ENCODE assay signal across 1 cellular context in the genomic region with DNA sequence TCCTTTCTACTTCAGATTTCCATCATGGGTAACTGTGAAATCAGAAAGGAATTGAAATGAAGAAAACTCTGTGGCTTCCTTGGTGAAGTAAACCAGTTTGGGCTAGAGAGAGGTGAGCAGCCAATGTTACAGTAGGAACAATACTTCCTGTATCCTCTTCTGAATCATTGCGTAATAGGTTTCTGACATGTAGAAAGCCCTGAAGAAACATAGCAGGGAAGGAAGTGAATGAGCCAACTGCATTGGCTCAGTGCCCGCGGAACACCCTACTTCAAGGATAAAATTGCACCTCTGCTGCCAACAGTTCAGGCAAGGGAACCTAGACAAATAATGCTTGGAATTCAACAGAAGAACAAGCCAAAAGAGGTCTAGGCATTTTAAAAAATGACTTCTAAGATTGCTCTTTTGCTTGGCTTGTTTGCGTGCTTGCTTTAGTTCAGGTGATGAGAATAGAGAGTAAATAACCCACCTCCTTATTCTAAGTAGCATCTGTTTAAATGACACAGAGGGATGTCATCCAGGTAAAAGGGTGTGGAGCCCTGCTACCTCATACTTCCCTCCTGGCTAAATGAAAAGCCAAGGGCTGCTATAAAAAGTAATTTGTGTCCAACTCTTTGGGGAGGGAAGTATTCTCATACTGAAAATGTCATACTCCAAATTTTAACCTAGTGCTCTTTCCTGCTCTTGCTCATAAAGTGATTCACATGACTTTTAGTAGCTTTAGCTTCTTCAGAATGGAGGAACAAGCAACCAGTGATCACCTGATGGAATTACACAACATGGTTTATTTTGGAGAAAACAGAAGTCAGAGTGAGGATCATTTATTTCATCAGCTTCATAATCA.
TF ChIP-seq lines count a peak whose summit lies in the region.

No MANE protein-coding gene starts in this region.

TF ChIP-seq in HepG2, 621 proteins besides CTCF, POLR2A, EP300 and RAD21 (continued from another document and continues in another):
- TF ChIP-seq, protein P1, sequence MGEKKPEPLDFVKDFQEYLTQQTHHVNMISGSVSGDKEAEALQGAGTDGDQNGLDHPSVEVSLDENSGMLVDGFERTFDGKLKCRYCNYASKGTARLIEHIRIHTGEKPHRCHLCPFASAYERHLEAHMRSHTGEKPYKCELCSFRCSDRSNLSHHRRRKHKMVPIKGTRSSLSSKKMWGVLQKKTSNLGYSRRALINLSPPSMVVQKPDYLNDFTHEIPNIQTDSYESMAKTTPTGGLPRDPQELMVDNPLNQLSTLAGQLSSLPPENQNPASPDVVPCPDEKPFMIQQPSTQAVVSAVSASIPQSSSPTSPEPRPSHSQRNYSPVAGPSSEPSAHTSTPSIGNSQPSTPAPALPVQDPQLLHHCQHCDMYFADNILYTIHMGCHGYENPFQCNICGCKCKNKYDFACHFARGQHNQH (CRISPR knock-in tag; IDR thresholded peaks at IDR 0.05), result peak; percentile 49; the same call in 1 of the 2 replicates
- peak; percentile 23; the same call in 1 of the 2 replicates for TF ChIP-seq SALL1 (CRISPR knock-in tag; IDR thresholded peaks at IDR 0.05)
- peak; percentile 50 for TF ChIP-seq KAT8 (CRISPR knock-in tag; IDR thresholded peaks at IDR 0.05)
- peak; percentile 39; the same call in 1 of the 2 replicates for TF ChIP-seq SIX4 (CRISPR knock-in tag; IDR thresholded peaks at IDR 0.05)
- peak; percentile 59 for TF ChIP-seq NR2F6 (IDR thresholded peaks at IDR 0.05)
- no peak; the same call in 1 of the 2 replicates for TF ChIP-seq NR2F6 (CRISPR knock-in tag; IDR thresholded peaks at IDR 0.05)
- TF ChIP-seq SOX13 (IDR thresholded peaks at IDR 0.05), result no peak
- peak in 1 of 2 experiments; percentile 80; a peak in 2 of 4 replicates for TF ChIP-seq SOX13 (CRISPR knock-in tag; conservative IDR thresholded peaks at IDR 0.05 in 1 of 2, IDR thresholded peaks at IDR 0.05 in 1 of 2)
- peak; percentile 22; the same call in 1 of the 2 replicates for TF ChIP-seq GATAD1 (CRISPR knock-in tag; IDR thresholded peaks at IDR 0.05)
- TF ChIP-seq ZNF143 (CRISPR knock-in tag; IDR thresholded peaks at IDR 0.05), result no peak
- TF ChIP-seq, protein P2, sequence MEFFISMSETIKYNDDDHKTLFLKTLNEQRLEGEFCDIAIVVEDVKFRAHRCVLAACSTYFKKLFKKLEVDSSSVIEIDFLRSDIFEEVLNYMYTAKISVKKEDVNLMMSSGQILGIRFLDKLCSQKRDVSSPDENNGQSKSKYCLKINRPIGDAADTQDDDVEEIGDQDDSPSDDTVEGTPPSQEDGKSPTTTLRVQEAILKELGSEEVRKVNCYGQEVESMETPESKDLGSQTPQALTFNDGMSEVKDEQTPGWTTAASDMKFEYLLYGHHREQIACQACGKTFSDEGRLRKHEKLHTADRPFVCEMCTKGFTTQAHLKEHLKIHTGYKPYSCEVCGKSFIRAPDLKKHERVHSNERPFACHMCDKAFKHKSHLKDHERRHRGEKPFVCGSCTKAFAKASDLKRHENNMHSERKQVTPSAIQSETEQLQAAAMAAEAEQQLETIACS (CRISPR knock-in tag; IDR thresholded peaks at IDR 0.05), result no peak
- peak; percentile 56 for TF ChIP-seq SAP130 (CRISPR knock-in tag; IDR thresholded peaks at IDR 0.05; ENCODE audit: low read depth)
- TF ChIP-seq, protein P3, sequence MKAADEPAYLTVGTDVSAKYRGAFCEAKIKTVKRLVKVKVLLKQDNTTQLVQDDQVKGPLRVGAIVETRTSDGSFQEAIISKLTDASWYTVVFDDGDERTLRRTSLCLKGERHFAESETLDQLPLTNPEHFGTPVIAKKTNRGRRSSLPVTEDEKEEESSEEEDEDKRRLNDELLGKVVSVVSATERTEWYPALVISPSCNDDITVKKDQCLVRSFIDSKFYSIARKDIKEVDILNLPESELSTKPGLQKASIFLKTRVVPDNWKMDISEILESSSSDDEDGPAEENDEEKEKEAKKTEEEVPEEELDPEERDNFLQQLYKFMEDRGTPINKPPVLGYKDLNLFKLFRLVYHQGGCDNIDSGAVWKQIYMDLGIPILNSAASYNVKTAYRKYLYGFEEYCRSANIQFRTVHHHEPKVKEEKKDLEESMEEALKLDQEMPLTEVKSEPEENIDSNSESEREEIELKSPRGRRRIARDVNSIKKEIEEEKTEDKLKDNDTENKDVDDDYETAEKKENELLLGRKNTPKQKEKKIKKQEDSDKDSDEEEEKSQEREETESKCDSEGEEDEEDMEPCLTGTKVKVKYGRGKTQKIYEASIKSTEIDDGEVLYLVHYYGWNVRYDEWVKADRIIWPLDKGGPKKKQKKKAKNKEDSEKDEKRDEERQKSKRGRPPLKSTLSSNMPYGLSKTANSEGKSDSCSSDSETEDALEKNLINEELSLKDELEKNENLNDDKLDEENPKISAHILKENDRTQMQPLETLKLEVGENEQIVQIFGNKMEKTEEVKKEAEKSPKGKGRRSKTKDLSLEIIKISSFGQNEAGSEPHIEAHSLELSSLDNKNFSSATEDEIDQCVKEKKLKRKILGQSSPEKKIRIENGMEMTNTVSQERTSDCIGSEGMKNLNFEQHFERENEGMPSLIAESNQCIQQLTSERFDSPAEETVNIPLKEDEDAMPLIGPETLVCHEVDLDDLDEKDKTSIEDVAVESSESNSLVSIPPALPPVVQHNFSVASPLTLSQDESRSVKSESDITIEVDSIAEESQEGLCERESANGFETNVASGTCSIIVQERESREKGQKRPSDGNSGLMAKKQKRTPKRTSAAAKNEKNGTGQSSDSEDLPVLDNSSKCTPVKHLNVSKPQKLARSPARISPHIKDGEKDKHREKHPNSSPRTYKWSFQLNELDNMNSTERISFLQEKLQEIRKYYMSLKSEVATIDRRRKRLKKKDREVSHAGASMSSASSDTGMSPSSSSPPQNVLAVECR (CRISPR knock-in tag; IDR thresholded peaks at IDR 0.05; ENCODE audit: borderline replicate concordance), result peak; percentile 14; the same call in 1 of the 2 replicates
- peak; percentile 53; the same call in 1 of the 2 replicates for TF ChIP-seq ZNF331 (CRISPR knock-in tag; IDR thresholded peaks at IDR 0.05)
- TF ChIP-seq ELF3 (CRISPR knock-in tag; IDR thresholded peaks at IDR 0.05), result peak; percentile 95
- no peak for TF ChIP-seq ATF2 (CRISPR knock-in tag; IDR thresholded peaks at IDR 0.05)
- TF ChIP-seq PRDM10 (CRISPR knock-in tag; IDR thresholded peaks at IDR 0.05; ENCODE audit: low read depth), result 0 out of 2 replicates have a peak, but pooled peaks have one; percentile 31
- 0 out of 2 replicates have a peak, but pooled peaks have one; percentile 17 for TF ChIP-seq FOXK1 (CRISPR knock-in tag; IDR thresholded peaks at IDR 0.05; ENCODE audit: borderline replicate concordance, low read depth)
- no peak for TF ChIP-seq ISX (CRISPR knock-in tag; conservative IDR thresholded peaks at IDR 0.05)
- TF ChIP-seq MIER2 (CRISPR knock-in tag; IDR thresholded peaks at IDR 0.05), result 0 out of 2 replicates have a peak, but pooled peaks have one; percentile 31
- TF ChIP-seq POLR2AphosphoS5 (IDR thresholded peaks at IDR 0.05; ENCODE audit: low read depth, low read length), result no peak
- TF ChIP-seq HOXD1 (CRISPR knock-in tag; IDR thresholded peaks at IDR 0.05), result 0 out of 2 replicates have a peak, but pooled peaks have one; percentile 27
- TF ChIP-seq ARID5B (CRISPR knock-in tag; IDR thresholded peaks at IDR 0.05), result peak; percentile 93
- TF ChIP-seq SMAD3 (CRISPR knock-in tag; IDR thresholded peaks at IDR 0.05), result peak; percentile 72; the same call in 1 of the 2 replicates
- TF ChIP-seq ZGPAT (CRISPR knock-in tag; IDR thresholded peaks at IDR 0.05), result peak; percentile 59; the same call in 1 of the 2 replicates
- TF ChIP-seq PREB (CRISPR knock-in tag; IDR thresholded peaks at IDR 0.05), result no peak
- TF ChIP-seq HMG20B (CRISPR knock-in tag; conservative IDR thresholded peaks at IDR 0.05), result 0 out of 2 replicates have a peak, but pooled peaks have one; percentile 30
- no peak for TF ChIP-seq JUN (CRISPR knock-in tag; IDR thresholded peaks at IDR 0.05)
- 0 out of 2 replicates have a peak, but pooled peaks have one; percentile 18 for TF ChIP-seq ZMYM4 (CRISPR knock-in tag; IDR thresholded peaks at IDR 0.05)
- no peak for TF ChIP-seq SOX6 (IDR thresholded peaks at IDR 0.05)
- TF ChIP-seq SOX6 (CRISPR knock-in tag; IDR thresholded peaks at IDR 0.05), result peak; percentile 78
- TF ChIP-seq, protein P4, sequence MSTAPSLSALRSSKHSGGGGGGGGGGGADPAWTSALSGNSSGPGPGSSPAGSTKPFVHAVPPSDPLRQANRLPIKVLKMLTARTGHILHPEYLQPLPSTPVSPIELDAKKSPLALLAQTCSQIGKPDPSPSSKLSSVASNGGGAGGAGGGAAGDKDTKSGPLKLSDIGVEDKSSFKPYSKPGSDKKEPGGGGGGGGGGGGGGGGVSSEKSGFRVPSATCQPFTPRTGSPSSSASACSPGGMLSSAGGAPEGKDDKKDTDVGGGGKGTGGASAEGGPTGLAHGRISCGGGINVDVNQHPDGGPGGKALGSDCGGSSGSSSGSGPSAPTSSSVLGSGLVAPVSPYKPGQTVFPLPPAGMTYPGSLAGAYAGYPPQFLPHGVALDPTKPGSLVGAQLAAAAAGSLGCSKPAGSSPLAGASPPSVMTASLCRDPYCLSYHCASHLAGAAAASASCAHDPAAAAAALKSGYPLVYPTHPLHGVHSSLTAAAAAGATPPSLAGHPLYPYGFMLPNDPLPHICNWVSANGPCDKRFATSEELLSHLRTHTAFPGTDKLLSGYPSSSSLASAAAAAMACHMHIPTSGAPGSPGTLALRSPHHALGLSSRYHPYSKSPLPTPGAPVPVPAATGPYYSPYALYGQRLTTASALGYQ (CRISPR knock-in tag; IDR thresholded peaks at IDR 0.05), result no peak
